30 cellular contexts compared by ENCODE assay signal in genomic region chr2:162340822-162341221, GRCh38.
"Had no signal": no experiment of that assay in that cellular context is flagged by ENCODE, and none has a peak within 500 bp of the region (broad histone marks: within the 10 kb centered on the region; RNA-seq: fewer than 3 reads in every experiment).

No MANE protein-coding gene starts in this region.

- H3K27me3 ChIP-seq: ascending aorta had no signal

- FAIRE-seq: bronchial epithelial cell, TTC549 had no signal

- H3K9me3 ChIP-seq: ascending aorta had no signal

- DNase-seq: activated B cell treated with CpG ODN at 0.5 μM for 24 hours; activated CD4-positive, alpha-beta memory T cell treated with anti-CD3 and anti-CD28 coated beads, Interleukin-2, amount 10 ng/mL, durations not matched to agents 7 days and 5 days; activated CD4-positive, alpha-beta T cell treated with anti-CD3 and anti-CD28 coated beads for 4 hours; activated CD4-positive, alpha-beta T cell treated with anti-CD3 and anti-CD28 coated beads, Interleukin-2, amount 10 ng/mL, durations not matched to agents 24 days and 14 days; activated CD4-positive, alpha-beta T cell treated with anti-CD3 and anti-CD28 coated beads, Interleukin-2, amount 50 U/mL, for 1 hour; activated CD4-positive, alpha-beta T cell treated with anti-CD3 and anti-CD28 coated beads, Interleukin-2, amount 50 U/mL, for 4 hours; activated CD4-positive, CD25-positive, alpha-beta regulatory T cell treated with anti-CD3 and anti-CD28 coated beads, Interleukin-2, amount 50 U/mL, for 72 hours; activated CD8-positive, alpha-beta memory T cell treated with anti-CD3 and anti-CD28 coated beads for 24 hours; activated CD8-positive, alpha-beta memory T cell treated with anti-CD3 and anti-CD28 coated beads, Interleukin-2, amount 10 ng/mL, durations not matched to agents 7 days and 5 days; activated CD8-positive, alpha-beta memory T cell treated with anti-CD3 and anti-CD28 coated beads, Interleukin-2, amount 50 U/mL, for 48 hours; activated CD8-positive, alpha-beta T cell treated with anti-CD3 and anti-CD28 coated beads, Interleukin-2, amount 10 ng/mL, durations not matched to agents 7 days and 5 days; activated effector memory CD4-positive, alpha-beta T cell treated with Interleukin-2 at 50 U/mL for 16 hours; activated gamma-delta T cell; activated naive CD4-positive, alpha-beta T cell treated with anti-CD3 and anti-CD28 coated beads, Interleukin-2, amount 10 ng/mL, durations not matched to agents 7 days and 5 days; activated naive CD4-positive, alpha-beta T cell treated with Interleukin-2 at 50 U/mL for 16 hours; activated naive CD8-positive, alpha-beta T cell treated with anti-CD3 and anti-CD28 coated beads, Interleukin-2, amount 10 ng/mL, durations not matched to agents 7 days and 5 days; activated naive CD8-positive, alpha-beta T cell treated with anti-CD3 and anti-CD28 coated beads, Interleukin-2, amount 50 U/mL, for 24 hours; activated T-cell treated with anti-CD3 and anti-CD28 coated beads, Interleukin-2, amount 50 U/mL, for 24 hours; activated T-cell treated with anti-CD3 and anti-CD28 coated beads, Interleukin-2, amount 50 U/mL, for 48 hours; amygdala; anterior cingulate cortex; caudate nucleus; cerebellar nuclear complex; T-helper 2 cell; T-helper 9 cell had no signal

- H3K4me3 ChIP-seq: ascending aorta, cardiac muscle cell had no signal

- H3K36me3 ChIP-seq: ascending aorta, cardiac muscle cell had no signal

- H3K4me1 ChIP-seq: ascending aorta had no signal

- H3K27ac ChIP-seq: ascending aorta, cardiac muscle cell, VCaP had no signal

- ATAC-seq: activated CD8-positive, alpha-beta memory T cell treated with anti-CD3 and anti-CD28 coated beads, Interleukin-2, amount 10 ng/mL, durations not matched to agents 7 days and 5 days; activated CD8-positive, alpha-beta T cell treated with anti-CD3 and anti-CD28 coated beads, Interleukin-2, amount 10 ng/mL, durations not matched to agents 7 days and 5 days; activated naive CD8-positive, alpha-beta T cell treated with anti-CD3 and anti-CD28 coated beads, Interleukin-2, amount 50 U/mL, for 24 hours had no signal
